Comparison of ENCODE assay signal across 6 cellular contexts in the genomic region with DNA sequence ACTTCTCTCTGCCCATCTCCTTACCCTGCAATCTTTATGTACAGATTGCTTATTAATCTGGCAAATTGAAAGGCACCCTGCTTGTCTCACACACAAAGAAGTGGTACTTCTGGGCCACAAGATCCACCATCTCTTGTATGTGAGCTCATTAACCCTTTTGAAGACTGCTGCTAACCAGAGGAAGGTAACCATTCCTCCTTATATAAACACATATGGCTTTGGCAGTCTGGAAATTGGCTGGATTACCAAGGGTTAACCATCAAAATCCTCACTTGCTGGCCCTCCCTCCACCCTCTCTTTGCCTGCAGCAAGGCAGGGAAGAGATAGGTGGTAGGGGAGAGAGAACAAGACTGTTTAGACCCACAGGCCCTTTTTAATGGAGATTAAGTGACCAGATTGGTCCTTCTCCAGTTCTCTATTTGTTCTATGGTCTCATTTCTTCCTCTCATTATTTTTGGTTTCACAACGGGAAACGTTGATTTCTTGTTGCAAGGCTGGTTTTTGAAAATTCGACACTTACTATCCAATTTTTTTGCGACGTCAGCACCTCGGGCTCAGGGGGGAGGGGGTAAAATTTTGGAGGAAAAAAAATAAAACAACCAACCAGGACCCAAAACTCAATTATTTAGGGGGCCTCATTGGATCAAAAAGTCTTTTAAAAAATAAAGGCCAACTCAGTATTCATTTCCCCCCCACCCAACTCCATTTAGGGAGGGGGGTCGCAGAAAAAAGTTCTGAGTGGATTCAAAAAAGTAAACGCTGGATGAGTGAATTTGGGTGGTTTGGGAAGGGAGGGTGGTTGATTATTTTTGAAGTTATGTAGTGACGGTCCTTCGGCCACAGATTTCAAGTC. TPM values are rescaled to one million over a fixed set of nuclear protein-coding genes. Genes with fewer than 3 reads are reported as not detected.
A peak's percentile ranks its signal among the peaks of the same experiment; 100 is the strongest.
DNase-seq lines count a peak whose midpoint lies in the region; ATAC-seq and TF ChIP-seq lines count a peak whose summit lies in the region.

No MANE protein-coding gene starts in this region.

- intact Hi-C loops in ascending aorta (cut with DNase I): loop anchor here (2.0 to 10.0 kb wide), 7 partner anchors 45 to 1006 kb away; partner anchors contain the start of genes ABCF1, ATP6V1G2, DDX39B and FLOT1

- TF ChIP-seq CTCF in ascending aorta (IDR thresholded peaks at IDR 0.05): no peak

- 0% methylated on average over 3 to 5 of the region's 10 CpGs for WGBS in mesodermal cell (ENCODE audit: insufficient coverage in 2 of 2), 2 experiments

- H3K4me1 ChIP-seq in ascending aorta: peaks cover 16 to 39% of the 10 kb centered on the region in 2 donors
- H3K4me1 ChIP-seq in mesodermal cell (ENCODE audit: control insufficient read depth, insufficient read depth, low read length, poor library complexity, severe bottlenecking): peaks cover 18% of the 10 kb centered on the region

- ATAC-seq in HG03045 (IDR thresholded peaks at IDR 0.05; ENCODE audit: unreplicated experiment) (no peak), GM18909 (IDR thresholded peaks at IDR 0.05; ENCODE audit: poor library complexity, unreplicated experiment) (no peak)

- H3K9me3 ChIP-seq in ascending aorta (no peaks in the 10 kb centered on the region), mesodermal cell (ENCODE audit: control insufficient read depth, low read length) (no peaks in the 10 kb centered on the region)

- H3K27me3 ChIP-seq in ascending aorta: no peaks in the 10 kb centered on the region

- H3K27ac ChIP-seq in ascending aorta (peak overlapping the region; percentile 95 to 96), mesodermal cell (ENCODE audit: low read depth, low read length, severe bottlenecking) (peak overlapping the region; percentile 99)

- H3K36me3 ChIP-seq in ascending aorta: peaks cover 23 to 29% of the 10 kb centered on the region in 2 donors
- peaks cover 53% of the 10 kb centered on the region for H3K36me3 ChIP-seq in mesodermal cell (ENCODE audit: control insufficient read depth, insufficient read depth, low read length)

- H3K4me3 ChIP-seq in ascending aorta (peak overlapping the region; percentile 77 to 94), mesodermal cell (ENCODE audit: extremely low read depth, insufficient read depth, low read length, poor library complexity, severe bottlenecking) (peak overlapping the region; percentile 84)

- DNase-seq in DMS53 treated with DMSO at 0.1 percent for 48 hours (lab: John Stamatoyannopoulos, UW; ENCODE audit: unreplicated experiment) (peak; percentile 77), NCI-H2171 treated with DMSO at 0.1 percent for 48 hours (lab: John Stamatoyannopoulos, UW) (peak; percentile 68), ascending aorta (ENCODE audit: low spot score in 2 of 2) (no peak)

RNA-seq across cellular contexts. Expression of gene PPP1R10, which starts 0.9 kb away (rescaled TPM):
- total RNA-seq in ascending aorta: 52.6 TPM
- 45.0 TPM for polyA plus RNA-seq in mesodermal cell (2013, experiment 1 of 2)
- polyA plus RNA-seq in mesodermal cell (2013, experiment 2 of 2): 36.8 TPM

RNA-seq across cellular contexts. Expression of gene MRPS18B, which starts 1.5 kb away (rescaled TPM):
- 33.0 TPM for total RNA-seq in ascending aorta
- 55.1 TPM for polyA plus RNA-seq in mesodermal cell (2013, experiment 1 of 2)
- polyA plus RNA-seq in mesodermal cell (2013, experiment 2 of 2): 54.6 TPM

RNA-seq across cellular contexts. Expression of gene ATAT1, which starts 10.5 kb away (rescaled TPM):
- 13.7 TPM for total RNA-seq in ascending aorta
- 44.6 TPM for polyA plus RNA-seq in mesodermal cell (2013, experiment 1 of 2)
- 38.9 TPM for polyA plus RNA-seq in mesodermal cell (2013, experiment 2 of 2)

RNA-seq across cellular contexts. Expression of gene C6orf136, which starts 30.7 kb away (rescaled TPM):
- 6.2 TPM for total RNA-seq in ascending aorta
- 12.5 TPM for polyA plus RNA-seq in mesodermal cell (2013, experiment 1 of 2)
- polyA plus RNA-seq in mesodermal cell (2013, experiment 2 of 2): 11.3 TPM

RNA-seq across cellular contexts. Expression of gene ABCF1, which starts 44.9 kb away (rescaled TPM):
- total RNA-seq in ascending aorta: 36.6 TPM
- polyA plus RNA-seq in mesodermal cell (2013, experiment 1 of 2): 42.5 TPM
- 46.9 TPM for polyA plus RNA-seq in mesodermal cell (2013, experiment 2 of 2)

Comparison
In these comparisons a context has a peak if more than half of its experiments do, and no peak if none do; other contexts are left out.
1. DNase-seq: peak in DMS53 treated with DMSO at 0.1 percent for 48 hours (single experiment) and NCI-H2171 treated with DMSO at 0.1 percent for 48 hours (single experiment); none in ascending aorta (0 of 2).